In genomic region chr10:121291828-121292227, GRCh38 we compare ENCODE assay signal across 23 cellular contexts.
"Had no signal": no experiment of that assay in that cellular context is flagged by ENCODE, and none has a peak within 500 bp of the region (broad histone marks: within the 10 kb centered on the region; RNA-seq: fewer than 3 reads in every experiment).

No MANE protein-coding gene starts in this region.

- H3K27ac ChIP-seq: esophagus muscularis mucosa, foreskin keratinocyte, neural progenitor cell, parathyroid adenoma, spleen, tibial nerve had no signal

- DNase-seq: activated CD4-positive, alpha-beta T cell treated with anti-CD3 and anti-CD28 coated beads for 36 hours; activated CD4-positive, CD25-positive, alpha-beta regulatory T cell; activated CD8-positive, alpha-beta memory T cell treated with anti-CD3 and anti-CD28 coated beads, Interleukin-2, amount 10 ng/mL, durations not matched to agents 7 days and 5 days; activated CD8-positive, alpha-beta T cell treated with anti-CD3 and anti-CD28 coated beads, Interleukin-2, amount 10 ng/mL, durations not matched to agents 7 days and 5 days; activated naive CD4-positive, alpha-beta T cell; activated T-cell treated with anti-CD3 and anti-CD28 coated beads, Interleukin-2, amount 50 U/mL, for 72 hours; endodermal cell; foreskin keratinocyte; heart left ventricle; natural killer cell; occipital lobe; right cardiac atrium; spleen; stimulated activated CD4-positive, alpha-beta T cell treated with anti-CD3 and anti-CD28 coated beads, Interleukin-2, amount 100 ng/mL, for 48 hours; stimulated activated naive CD4-positive, alpha-beta T cell treated with Interleukin-2 at 50 U/mL for 16 hours had no signal

- H3K36me3 ChIP-seq: esophagus muscularis mucosa, heart left ventricle, neural progenitor cell, spleen, tibial nerve had no signal

- H3K4me1 Mint-ChIP-seq: activated CD4-positive, alpha-beta T cell treated with anti-CD3 and anti-CD28 coated beads for 36 hours; activated CD8-positive, alpha-beta memory T cell treated with anti-CD3 and anti-CD28 coated beads, Interleukin-2, amount 10 ng/mL, durations not matched to agents 7 days and 5 days; central memory CD8-positive, alpha-beta T cell; memory B cell; natural killer cell had no signal

- H3K9me3 ChIP-seq: esophagus muscularis mucosa, heart left ventricle, spleen, tibial nerve had no signal

- H3K9me3 Mint-ChIP-seq: central memory CD8-positive, alpha-beta T cell; dendritic cell treated with granulocyte-macrophage colony-stimulating factor and Interleukin-4, amounts not matched to agents 40 ng/mL and 50 ng/mL, for 4 days; endodermal cell; natural killer cell; neural progenitor cell had no signal

- H3K36me3 Mint-ChIP-seq: activated CD8-positive, alpha-beta memory T cell treated with anti-CD3 and anti-CD28 coated beads, Interleukin-2, amount 10 ng/mL, durations not matched to agents 7 days and 5 days; activated naive CD4-positive, alpha-beta T cell treated with anti-CD3 and anti-CD28 coated beads, Interleukin-2, amount 50 U/mL, for 72 hours; memory B cell; natural killer cell; neural progenitor cell had no signal

- ATAC-seq: activated CD4-positive, alpha-beta T cell treated with anti-CD3 and anti-CD28 coated beads for 36 hours; activated CD8-positive, alpha-beta memory T cell treated with anti-CD3 and anti-CD28 coated beads, Interleukin-2, amount 10 ng/mL, durations not matched to agents 7 days and 5 days; activated CD8-positive, alpha-beta T cell treated with anti-CD3 and anti-CD28 coated beads, Interleukin-2, amount 10 ng/mL, durations not matched to agents 7 days and 5 days; activated naive CD4-positive, alpha-beta T cell treated with anti-CD3 and anti-CD28 coated beads, Interleukin-2, amount 50 U/mL, for 72 hours; activated T-cell treated with anti-CD3 and anti-CD28 coated beads, Interleukin-2, amount 50 U/mL, for 72 hours; foreskin keratinocyte; heart left ventricle had no signal

- H3K4me3 ChIP-seq: esophagus muscularis mucosa, heart left ventricle, neural progenitor cell, spleen, tibial nerve had no signal

- H3K27ac Mint-ChIP-seq: activated CD4-positive, alpha-beta T cell treated with anti-CD3 and anti-CD28 coated beads for 36 hours; activated CD8-positive, alpha-beta memory T cell treated with anti-CD3 and anti-CD28 coated beads, Interleukin-2, amount 10 ng/mL, durations not matched to agents 7 days and 5 days; activated CD8-positive, alpha-beta T cell treated with anti-CD3 and anti-CD28 coated beads, Interleukin-2, amount 10 ng/mL, durations not matched to agents 7 days and 5 days; activated naive CD4-positive, alpha-beta T cell treated with anti-CD3 and anti-CD28 coated beads, Interleukin-2, amount 50 U/mL, for 72 hours; activated T-cell treated with anti-CD3 and anti-CD28 coated beads, Interleukin-2, amount 50 U/mL, for 72 hours; dendritic cell treated with granulocyte-macrophage colony-stimulating factor and Interleukin-4, amounts not matched to agents 40 ng/mL and 50 ng/mL, for 4 days; endodermal cell; memory B cell; natural killer cell; neural progenitor cell had no signal

- H3K4me2 ChIP-seq: neural progenitor cell had no signal

- H3K27me3 ChIP-seq: esophagus muscularis mucosa, foreskin keratinocyte, neural progenitor cell, tibial nerve had no signal

- H3K9ac ChIP-seq: neural progenitor cell, parathyroid adenoma had no signal

- H3K4me3 Mint-ChIP-seq: activated CD4-positive, alpha-beta T cell treated with anti-CD3 and anti-CD28 coated beads for 36 hours; activated CD8-positive, alpha-beta memory T cell treated with anti-CD3 and anti-CD28 coated beads, Interleukin-2, amount 10 ng/mL, durations not matched to agents 7 days and 5 days; activated CD8-positive, alpha-beta T cell treated with anti-CD3 and anti-CD28 coated beads, Interleukin-2, amount 10 ng/mL, durations not matched to agents 7 days and 5 days; activated T-cell treated with anti-CD3 and anti-CD28 coated beads, Interleukin-2, amount 50 U/mL, for 72 hours; central memory CD8-positive, alpha-beta T cell; dendritic cell treated with granulocyte-macrophage colony-stimulating factor and Interleukin-4, amounts not matched to agents 40 ng/mL and 50 ng/mL, for 4 days; endodermal cell; memory B cell; natural killer cell; neural progenitor cell had no signal

- H3K4me1 ChIP-seq: heart left ventricle, parathyroid adenoma, spleen, tibial nerve had no signal

- H3K27me3 Mint-ChIP-seq: activated CD8-positive, alpha-beta memory T cell treated with anti-CD3 and anti-CD28 coated beads, Interleukin-2, amount 10 ng/mL, durations not matched to agents 7 days and 5 days; dendritic cell treated with granulocyte-macrophage colony-stimulating factor and Interleukin-4, amounts not matched to agents 40 ng/mL and 50 ng/mL, for 4 days had no signal
